ENCODE assay signal across 18 cellular contexts in the genomic region with DNA sequence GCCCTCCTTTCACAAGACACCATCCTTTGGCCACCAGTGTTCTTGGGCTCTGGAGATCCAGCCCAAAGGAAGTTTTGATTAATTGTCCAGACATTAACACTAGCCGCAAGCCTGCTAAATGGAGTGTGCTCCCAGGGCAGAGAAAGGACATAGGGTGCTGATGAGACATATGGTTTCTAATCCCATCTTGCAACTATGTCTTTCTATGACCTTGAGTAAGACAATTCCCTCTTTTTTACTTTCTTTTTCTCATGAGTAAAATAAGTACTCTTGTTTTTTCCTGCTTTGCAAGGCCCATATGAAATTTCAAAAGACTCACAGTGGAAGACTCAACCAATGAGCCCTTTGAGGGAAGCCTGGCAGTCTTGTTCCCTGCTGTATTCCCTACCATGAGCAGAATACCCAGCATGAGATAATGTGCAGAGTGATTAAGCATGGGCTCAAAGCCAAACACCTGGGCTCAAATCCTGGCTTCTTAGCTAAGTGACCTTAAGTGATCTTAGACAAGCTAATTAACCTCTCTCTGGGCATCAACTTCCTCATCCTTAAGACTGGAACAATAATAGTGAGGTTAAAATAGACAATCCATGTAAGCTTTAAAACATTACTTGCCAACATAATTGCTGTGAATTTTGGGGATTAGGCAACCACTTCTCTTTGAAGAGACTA. TPM values are rescaled to one million over a fixed set of nuclear protein-coding genes. Genes with fewer than 3 reads are reported as not detected.
A peak's percentile ranks its signal among the peaks of the same experiment; 100 is the strongest.
DNase-seq lines count a peak whose midpoint lies in the region; ATAC-seq, FAIRE-seq and TF ChIP-seq lines count a peak whose summit lies in the region.
"Had no signal": no experiment of that assay in that cellular context is flagged by ENCODE, and none has a peak within 500 bp of the region (broad histone marks: within the 10 kb centered on the region; RNA-seq: fewer than 3 reads in every experiment).

Gene WFDC10B, minus strand, starts transcription at position 51 of the 669 bp plus-strand sequence. CDS start 19,027 bp downstream, outside the sequence.

- DNase-seq in NCI-H748 (lab: John Stamatoyannopoulos, UW; ENCODE audit: unreplicated experiment), result peak; percentile 25
- no peak for DNase-seq in NCI-H748 treated with DMSO at 0.1 percent for 48 hours (lab: John Stamatoyannopoulos, UW)
- DNase-seq in NCI-H69 (lab: John Stamatoyannopoulos, UW), result peak; percentile 86
- DNase-seq in bronchial epithelial cell (ENCODE audit: low read depth), result peak; percentile 37
- no peak for DNase-seq in frontal cortex (ENCODE audit: low spot score in 2 of 2)
- DNase-seq in iPS-NIHi7 (ENCODE audit: extremely low spot score), result no peak
- DNase-seq in activated CD4-positive, alpha-beta T cell treated with anti-CD3 and anti-CD28 coated beads for 1 hour, result no peak
- DNase-seq: ACHN; activated CD4-positive, alpha-beta T cell treated with anti-CD3 and anti-CD28 coated beads, Interleukin-2, amount 50 U/mL, for 4 hours; activated naive CD4-positive, alpha-beta T cell treated with anti-CD3 and anti-CD28 coated beads, Interleukin-2, amount 50 U/mL, for 16 hours; activated T-cell treated with anti-CD3 and anti-CD28 coated beads, Interleukin-2, amount 50 U/mL, for 1 hour; CD4-positive, alpha-beta T cell; NCI-H1694 treated with DMSO at 0.1 percent for 48 hours; stomach had no signal

- H3K36me3 ChIP-seq in bronchial epithelial cell (ENCODE audit: control insufficient read depth, insufficient read depth, low read length), result no peaks in the 10 kb centered on the region
- H3K36me3 ChIP-seq: stomach had no signal

- FAIRE-seq in bronchial epithelial cell (lab: Jason Lieb, UNC), result no peak
- no peak for FAIRE-seq in frontal cortex (lab: Jason Lieb, UNC)

- no peak for TF ChIP-seq CTCF in bronchial epithelial cell (IDR thresholded peaks at IDR 0.05; ENCODE audit: insufficient read depth, low read length, severe bottlenecking)

- no peak for ATAC-seq in HG02870 (IDR thresholded peaks at IDR 0.05; ENCODE audit: unreplicated experiment)

- H3K27me3 ChIP-seq in bronchial epithelial cell (ENCODE audit: control insufficient read depth, insufficient read depth, low read length), result peaks cover 6% of the 10 kb centered on the region

- H3K4me3 ChIP-seq in bronchial epithelial cell (ENCODE audit: low read depth, low read length), result no peak within 1 kb of the TSS
- H3K4me3 ChIP-seq: stomach had no signal

RNA-seq across cellular contexts. Expression of gene WFDC10B, which starts in this region (rescaled TPM):
- total RNA-seq in bronchial epithelial cell (not detected in 2 replicates), frontal cortex (not detected)
- total RNA-seq: CD4-positive, alpha-beta T cell; lung microvascular endothelial cell; SK-MEL-5; urinary bladder had no signal

Comparison
In these comparisons a context has a peak if more than half of its experiments do, and no peak if none do; other contexts are left out.
1. DNase-seq: peak in NCI-H748 (single experiment) and NCI-H69 (single experiment); none in NCI-H748 treated with DMSO at 0.1 percent for 48 hours (single experiment), frontal cortex (0 of 2), iPS-NIHi7 (single experiment) and activated CD4-positive, alpha-beta T cell treated with anti-CD3 and anti-CD28 coated beads for 1 hour (single experiment).
2. Peak in DNase-seq in bronchial epithelial cell; RNA of the gene not detected or under 1 TPM.